ENCODE assay signal across 24 cellular contexts in the genomic region with DNA sequence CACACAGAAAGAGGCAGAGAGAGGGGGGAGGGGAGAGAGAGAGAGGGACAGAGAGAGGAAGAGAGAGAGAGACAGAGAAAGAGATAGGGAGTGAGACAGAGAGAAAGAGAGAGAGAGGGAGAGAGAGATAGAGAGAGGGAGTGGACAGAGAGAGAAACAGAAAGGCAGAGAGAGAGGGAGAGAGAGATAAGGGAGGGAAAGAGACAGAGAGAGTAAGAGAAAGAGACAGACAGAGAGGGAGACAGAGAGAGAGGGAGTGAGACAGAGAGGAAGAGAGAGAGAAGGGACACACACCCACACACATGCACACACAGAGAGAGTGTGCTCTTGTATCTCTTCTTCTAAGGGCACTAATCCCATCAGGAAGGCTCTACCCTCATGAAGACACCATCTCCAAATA.
"Had no signal": no experiment of that assay in that cellular context is flagged by ENCODE, and none has a peak within 500 bp of the region (broad histone marks: within the 10 kb centered on the region; RNA-seq: fewer than 3 reads in every experiment).

No MANE protein-coding gene starts in this region.

- H3K4me2 ChIP-seq: neural progenitor cell, smooth muscle cell had no signal

- H3K4me1 Mint-ChIP-seq: immature natural killer cell; natural killer cell; nephron progenitor cell; stimulated activated naive B cell treated with anti-CD40 and anti-IgM and Interleukin-4, amounts not matched to agents 10 μg/mL and 1 μg/mL and 100 μg/mL, for 72 hours had no signal

- H3K4me1 ChIP-seq: left lung, neural progenitor cell, parathyroid adenoma, tibial nerve, uterus had no signal

- H3K36me3 Mint-ChIP-seq: immature natural killer cell, natural killer cell, neural progenitor cell, type B pancreatic cell had no signal

- H3K9me3 Mint-ChIP-seq: natural killer cell; nephron progenitor cell; neural progenitor cell; stimulated activated naive B cell treated with anti-CD40 and anti-IgM and Interleukin-4, amounts not matched to agents 10 μg/mL and 1 μg/mL and 100 μg/mL, for 72 hours; stimulated activated naive CD8-positive, alpha-beta T cell treated with anti-CD3 and anti-CD28 coated beads, Interleukin-15, Interleukin-2, amounts not matched to agents 100 ng/mL and 50 ng/mL, for 24 hours; type B pancreatic cell had no signal

- H3K27me3 ChIP-seq: neural progenitor cell, right atrium auricular region, right lobe of liver, tibial nerve, uterus had no signal

- H3K9ac ChIP-seq: neural progenitor cell, parathyroid adenoma had no signal

- ATAC-seq: heart left ventricle; left colon; left lung; natural killer cell; right lobe of liver; stimulated activated naive B cell treated with anti-CD40 and anti-IgM and Interleukin-4, amounts not matched to agents 10 μg/mL and 1 μg/mL and 100 μg/mL, for 72 hours had no signal

- H3K4me3 ChIP-seq: heart left ventricle, left lung, lung, neural progenitor cell, right atrium auricular region, right lobe of liver, smooth muscle cell, tibial nerve, uterus had no signal

- H3K9me3 ChIP-seq: heart left ventricle, left lung, neutrophil, right atrium auricular region, right lobe of liver, tibial nerve, uterus had no signal

- H3K27ac Mint-ChIP-seq: immature natural killer cell; natural killer cell; nephron progenitor cell; neural progenitor cell; stimulated activated naive B cell treated with anti-CD40 and anti-IgM and Interleukin-4, amounts not matched to agents 10 μg/mL and 1 μg/mL and 100 μg/mL, for 72 hours; stimulated activated naive CD8-positive, alpha-beta T cell treated with anti-CD3 and anti-CD28 coated beads, Interleukin-15, Interleukin-2, amounts not matched to agents 100 ng/mL and 50 ng/mL, for 24 hours; type B pancreatic cell had no signal

- DNase-seq: heart left ventricle; hypothalamus; immature natural killer cell; kidney; left colon; left lung; natural killer cell; nephron progenitor cell; occipital lobe; right lobe of liver; stimulated activated CD4-positive, alpha-beta T cell treated with anti-CD3 and anti-CD28 coated beads, Interleukin-2, amount 100 ng/mL, for 24 hours; stimulated activated CD4-positive, alpha-beta T cell treated with anti-CD3 and anti-CD28 coated beads, Interleukin-4, amount 100 ng/mL, for 1 hour; stimulated activated naive B cell treated with anti-CD40 and anti-IgM and Interleukin-4, amounts not matched to agents 10 μg/mL and 1 μg/mL and 100 μg/mL, for 72 hours; substantia nigra; uterus had no signal

- H2AFZ ChIP-seq: neural progenitor cell, parathyroid adenoma had no signal

- H3K4me3 Mint-ChIP-seq: immature natural killer cell; natural killer cell; nephron progenitor cell; neural progenitor cell; stimulated activated naive B cell treated with anti-CD40 and anti-IgM and Interleukin-4, amounts not matched to agents 10 μg/mL and 1 μg/mL and 100 μg/mL, for 72 hours; stimulated activated naive CD8-positive, alpha-beta T cell treated with anti-CD3 and anti-CD28 coated beads, Interleukin-15, Interleukin-2, amounts not matched to agents 100 ng/mL and 50 ng/mL, for 24 hours; type B pancreatic cell had no signal

- H3K27ac ChIP-seq: heart left ventricle, left lung, neural progenitor cell, neutrophil, parathyroid adenoma, right atrium auricular region, right lobe of liver, tibial nerve, uterus had no signal

- H3K36me3 ChIP-seq: heart left ventricle, left lung, neural progenitor cell, neutrophil, right atrium auricular region, right lobe of liver, tibial nerve, uterus had no signal
